In the genomic region with DNA sequence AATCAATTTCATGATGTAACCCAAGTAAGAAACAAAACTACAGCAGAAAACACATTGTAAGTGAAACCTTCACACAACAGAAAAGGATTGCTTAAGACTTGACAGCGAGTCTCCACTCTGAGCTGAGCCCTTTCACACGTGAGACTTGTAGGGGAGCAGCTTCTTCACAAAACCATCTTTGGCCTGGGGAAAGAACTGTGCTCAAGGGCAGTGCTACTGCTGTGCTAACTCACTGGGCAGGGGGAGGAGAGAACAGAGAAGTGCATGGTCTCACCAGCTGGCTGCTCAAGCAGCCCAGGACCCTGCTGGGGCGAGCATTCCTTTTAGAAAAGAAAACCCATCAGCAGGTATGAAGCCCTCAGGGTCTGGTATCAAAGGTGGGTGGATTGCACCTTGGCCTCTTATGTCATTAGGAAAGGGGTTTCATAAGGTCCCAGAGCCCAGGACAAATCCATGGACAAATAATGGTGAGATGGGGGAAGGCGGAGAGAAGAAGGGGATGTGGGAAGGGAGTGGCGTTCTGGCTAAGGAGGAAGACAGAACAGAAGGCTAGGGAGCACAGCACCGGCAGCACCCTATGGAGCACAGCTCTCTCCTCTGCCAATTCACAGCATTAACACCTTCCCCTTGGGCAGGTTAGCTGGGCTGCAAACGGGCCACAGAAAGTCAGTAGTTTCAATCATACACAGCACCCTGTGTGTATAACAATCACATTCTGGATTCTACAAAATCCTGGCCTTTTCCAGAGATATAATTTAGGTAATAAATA, we compare ENCODE assay signal across 10 cellular contexts. TPM values are rescaled to one million over a fixed set of nuclear protein-coding genes. Genes with fewer than 3 reads are reported as not detected.
DNase-seq lines count a peak whose midpoint lies in the region; ATAC-seq, FAIRE-seq and TF ChIP-seq lines count a peak whose summit lies in the region.
"Had no signal": no experiment of that assay in that cellular context is flagged by ENCODE, and none has a peak within 500 bp of the region (broad histone marks: within the 10 kb centered on the region; RNA-seq: fewer than 3 reads in every experiment).

No MANE protein-coding gene starts in this region.

- POLR2A ChIA-PET in naive thymus-derived CD8-positive, alpha-beta T cell (lab: Charles Lee): interaction anchor here (0.5 kb wide), 1 partner anchor 16 kb away, joined by 3 read pairs; no protein-coding TSS in a partner anchor

- H3K27ac ChIP-seq in cingulate gyrus (ENCODE audit: low read depth, low read length): peak overlapping the region; percentile 6
- H3K27ac ChIP-seq: suprapubic skin had no signal

- no peak for ATAC-seq in naive thymus-derived CD8-positive, alpha-beta T cell

- H3K4me1 Mint-ChIP-seq in IgD-negative memory B cell: peaks cover 0 to 3% (median 2%) of the 10 kb centered on the region in 3 donors
- H3K4me1 Mint-ChIP-seq in naive thymus-derived CD8-positive, alpha-beta T cell: peaks cover 3 to 14% (median 11%) of the 10 kb centered on the region in 4 donors

- H3K4me3 Mint-ChIP-seq in IgD-negative memory B cell: no peak overlapping the region
- no peak overlapping the region for H3K4me3 Mint-ChIP-seq in naive thymus-derived CD8-positive, alpha-beta T cell

- DNase-seq in AG10803 (ENCODE audit: low read depth): peak; percentile 21
- no peak for DNase-seq in naive thymus-derived CD8-positive, alpha-beta T cell
- no peak for DNase-seq in hepatic stellate cell (ENCODE audit: low spot score)
- DNase-seq in GM12892 (ENCODE audit: insufficient read length): no peak
- DNase-seq in pons (ENCODE audit: low spot score): no peak
- DNase-seq in T1000 (lab: John Stamatoyannopoulos, UW): no peak

- no peak for FAIRE-seq in GM12892 (lab: Jason Lieb, UNC)
- FAIRE-seq: bronchial epithelial cell had no signal

- H3K4me3 ChIP-seq in AG10803 (ENCODE audit: low read length): no peak overlapping the region
- H3K4me3 ChIP-seq: suprapubic skin had no signal

- H3K36me3 Mint-ChIP-seq in IgD-negative memory B cell: peaks cover 3% of the 10 kb centered on the region
- H3K36me3 Mint-ChIP-seq in naive thymus-derived CD8-positive, alpha-beta T cell: peaks cover 0 to 89% (median 5%) of the 10 kb centered on the region in 3 donors

- TF ChIP-seq POLR2A in GM12892 (IDR thresholded peaks at IDR 0.05; ENCODE audit: low read depth, low read length): no peak

- peak overlapping the region in 2 of 3 donors; percentile 14 to 32 for H3K27ac Mint-ChIP-seq in IgD-negative memory B cell
- peak overlapping the region; percentile 10 to 86 (median 42) for H3K27ac Mint-ChIP-seq in naive thymus-derived CD8-positive, alpha-beta T cell

- H3K27me3 Mint-ChIP-seq in IgD-negative memory B cell: no peaks in the 10 kb centered on the region
- H3K27me3 Mint-ChIP-seq in naive thymus-derived CD8-positive, alpha-beta T cell: no peaks in the 10 kb centered on the region

- no peak for TF ChIP-seq CTCF in AG10803 (conservative IDR thresholded peaks at IDR 0.05; ENCODE audit: low read length)

- no peaks in the 10 kb centered on the region for H3K9me3 Mint-ChIP-seq in IgD-negative memory B cell
- no peaks in the 10 kb centered on the region for H3K9me3 Mint-ChIP-seq in naive thymus-derived CD8-positive, alpha-beta T cell

RNA-seq across cellular contexts. Expression of a gene that starts 20.7 kb away (rescaled TPM):
- 0.15 TPM for polyA plus RNA-seq in IgD-negative memory B cell
- 1 to 10 TPM; 1.3 to 1.5 TPM for total RNA-seq in naive thymus-derived CD8-positive, alpha-beta T cell
- polyA plus RNA-seq in naive thymus-derived CD8-positive, alpha-beta T cell: not detected
- 0.59 TPM for polyA plus RNA-seq in GM12892 (2012; ENCODE audit: missing spikeins)

RNA-seq across cellular contexts. Expression of a gene that starts 43.4 kb away (rescaled TPM):
- 101 TPM for polyA plus RNA-seq in IgD-negative memory B cell
- total RNA-seq in naive thymus-derived CD8-positive, alpha-beta T cell: 10 to 100 TPM; 58.4 to 60.0 TPM
- 100 to 1,000 TPM in 1 of 3 donors, 10 to 100 TPM in 2; 91.5 to 106 (median 94.0) TPM for polyA plus RNA-seq in naive thymus-derived CD8-positive, alpha-beta T cell
- polyA plus RNA-seq in GM12892 (2012; ENCODE audit: missing spikeins): 132 TPM
